Comparison of ENCODE assay signal across 1 cellular context in genomic region chr6:34460796-34461507, GRCh38.
TF ChIP-seq lines count a peak whose summit lies in the region.

No MANE protein-coding gene starts in this region.

TF ChIP-seq in HepG2, 621 proteins besides CTCF, POLR2A, EP300 and RAD21:
- TF ChIP-seq ZBTB7B (CRISPR knock-in tag; IDR thresholded peaks at IDR 0.05) = no peak
- TF ChIP-seq TFDP1 (CRISPR knock-in tag; IDR thresholded peaks at IDR 0.05; ENCODE audit: borderline replicate concordance) = no peak
- TF ChIP-seq MED1 (CRISPR knock-in tag; IDR thresholded peaks at IDR 0.05) = no peak
- peak; percentile 97 for TF ChIP-seq ZNF768 (CRISPR knock-in tag; IDR thresholded peaks at IDR 0.05)
- TF ChIP-seq ZMYM3 (CRISPR knock-in tag; IDR thresholded peaks at IDR 0.05) = peak; percentile 52
